In genomic region chr20:48620486-48621255, GRCh38 we compare ENCODE assay signal across 1 cellular context.
TF ChIP-seq lines count a peak whose summit lies in the region.

No MANE protein-coding gene starts in this region.

TF ChIP-seq in K562, 482 proteins besides CTCF, POLR2A, EP300 and RAD21 (continued from another document and continues in another):
- TF ChIP-seq AFF1 (IDR thresholded peaks at IDR 0.05; ENCODE audit: low read depth in 1 of 2, partially characterized antibody in 2 of 2) (no peak), FOXM1 (IDR thresholded peaks at IDR 0.05; ENCODE audit: low read depth) (no peak), FOXM1 (CRISPR knock-in tag; IDR thresholded peaks at IDR 0.05; ENCODE audit: low read depth) (no peak), THRB (CRISPR knock-in tag; conservative IDR thresholded peaks at IDR 0.05) (0 out of 2 replicates have a peak, but pooled peaks have one; percentile 11), MYBL2 (IDR thresholded peaks at IDR 0.05; ENCODE audit: low read depth) (no peak), MYBL2 (CRISPR knock-in tag; IDR thresholded peaks at IDR 0.05; ENCODE audit: borderline replicate concordance) (no peak), GTF3C2 (IDR thresholded peaks at IDR 0.05; ENCODE audit: borderline replicate concordance, extremely low read depth, insufficient read length) (no peak), GABPB1 (CRISPR knock-in tag; IDR thresholded peaks at IDR 0.05) (no peak), STAG1 (CRISPR knock-in tag; IDR thresholded peaks at IDR 0.05; ENCODE audit: borderline replicate concordance) (peak; percentile 94), ZNF212 (CRISPR knock-in tag; IDR thresholded peaks at IDR 0.05) (no peak), BRF1 (IDR thresholded peaks at IDR 0.05; ENCODE audit: borderline replicate concordance, extremely low read depth, insufficient read length) (no peak), NCOR1 (IDR thresholded peaks at IDR 0.05) (no peak), DACH1 (IDR thresholded peaks at IDR 0.05; ENCODE audit: partially characterized antibody) (no peak), GABPB2 (CRISPR knock-in tag; conservative IDR thresholded peaks at IDR 0.05) (no peak), ZNF12 (CRISPR knock-in tag; IDR thresholded peaks at IDR 0.05) (no peak), CREBBP (IDR thresholded peaks at IDR 0.05; ENCODE audit: low read depth, low read length) (no peak), NFIC (IDR thresholded peaks at IDR 0.05) (peak; percentile 82), PTBP1 (IDR thresholded peaks at IDR 0.05; ENCODE audit: low read depth, low read length) (no peak), ELF1 (tag; IDR thresholded peaks at IDR 0.05) (no peak), ZNF655 (CRISPR knock-in tag; IDR thresholded peaks at IDR 0.05) (no peak), ZNF699 (CRISPR knock-in tag; IDR thresholded peaks at IDR 0.05; ENCODE audit: insufficient replicate concordance) (no peak), HIVEP1 (CRISPR knock-in tag; IDR thresholded peaks at IDR 0.05) (no peak), BRD9 (IDR thresholded peaks at IDR 0.05; ENCODE audit: low read depth, partially characterized antibody) (peak; percentile 33), EHMT2 (IDR thresholded peaks at IDR 0.05) (no peak), RBM39 (optimal IDR thresholded peaks at IDR 0.05; ENCODE audit: low read depth, low read length) (peak; percentile 66), POLR3G (IDR thresholded peaks at IDR 0.05; ENCODE audit: extremely low read depth, insufficient read length, insufficient replicate concordance) (no peak), HINFP (tag; conservative IDR thresholded peaks at IDR 0.05; ENCODE audit: low read depth) (no peak), L3MBTL2 (IDR thresholded peaks at IDR 0.05) (no peak), ZC3H11A (IDR thresholded peaks at IDR 0.05; ENCODE audit: low read depth, low read length) (no peak), KDM4B (IDR thresholded peaks at IDR 0.05; ENCODE audit: borderline replicate concordance in 2 of 2, low read depth in 1 of 2) (0 out of 4 replicates have a peak, but pooled peaks of 1 of the 2 experiments have one; percentile 21), ZNF232 (CRISPR knock-in tag; IDR thresholded peaks at IDR 0.05) (no peak), FOXJ3 (CRISPR knock-in tag; IDR thresholded peaks at IDR 0.05) (no peak), ZNF431 (CRISPR knock-in tag; IDR thresholded peaks at IDR 0.05) (no peak), DPF2 (IDR thresholded peaks at IDR 0.05) (peak; percentile 33; the same call in 1 of the 2 replicates), ATF4 (CRISPR knock-in tag; IDR thresholded peaks at IDR 0.05) (no peak), SAP30 (IDR thresholded peaks at IDR 0.05; ENCODE audit: borderline replicate concordance, insufficient read depth, low read depth, low read length, poor library complexity, severe bottlenecking) (no peak), ARID2 (IDR thresholded peaks at IDR 0.05) (no peak), ZNF644 (tag; IDR thresholded peaks at IDR 0.05; ENCODE audit: low read depth) (no peak), ZBTB33 (CRISPR knock-in tag; IDR thresholded peaks at IDR 0.05) (0 out of 2 replicates have a peak, but pooled peaks have one; percentile 8), VEZF1 (CRISPR knock-in tag; IDR thresholded peaks at IDR 0.05) (no peak), ZNF165 (CRISPR knock-in tag; IDR thresholded peaks at IDR 0.05; ENCODE audit: borderline replicate concordance) (no peak), DNMT1 (IDR thresholded peaks at IDR 0.05) (no peak), GTF2E2 (tag; IDR thresholded peaks at IDR 0.05) (no peak), ZNF143 (CRISPR knock-in tag; IDR thresholded peaks at IDR 0.05) (no peak), CC2D1A (IDR thresholded peaks at IDR 0.05) (peak; percentile 57), CREB3L1 (IDR thresholded peaks at IDR 0.05; ENCODE audit: borderline replicate concordance, low read depth) (no peak), SMAD4 (CRISPR knock-in tag; conservative IDR thresholded peaks at IDR 0.05) (no peak), ZNF3 (CRISPR knock-in tag; IDR thresholded peaks at IDR 0.05) (no peak), HNRNPLL (IDR thresholded peaks at IDR 0.05; ENCODE audit: low read depth, low read length, poor library complexity, severe bottlenecking) (no peak), PCBP1 (IDR thresholded peaks at IDR 0.05; ENCODE audit: low read depth, low read length, poor library complexity, severe bottlenecking) (no peak), SIRT6 (IDR thresholded peaks at IDR 0.05; ENCODE audit: low read depth, low read length) (no peak), ZFPM2 (CRISPR knock-in tag; IDR thresholded peaks at IDR 0.05) (no peak), ATF1 (CRISPR knock-in tag; IDR thresholded peaks at IDR 0.05) (no peak), ATF1 (tag; IDR thresholded peaks at IDR 0.05) (0 out of 2 replicates have a peak, but pooled peaks have one; percentile 19), SMAD3 (CRISPR knock-in tag; conservative IDR thresholded peaks at IDR 0.05) (0 out of 2 replicates have a peak, but pooled peaks have one; percentile 46), RNF2 (IDR thresholded peaks at IDR 0.05) (no peak), KLF16 (IDR thresholded peaks at IDR 0.05) (peak; percentile 58; the same call in 1 of the 2 replicates), ZNF384 (IDR thresholded peaks at IDR 0.05; ENCODE audit: low read depth, low read length) (no peak), ZEB2 (IDR thresholded peaks at IDR 0.05) (peak; percentile 22; the same call in 1 of the 2 replicates)
